Comparison of ENCODE assay signal across 1 cellular context in the genomic region with DNA sequence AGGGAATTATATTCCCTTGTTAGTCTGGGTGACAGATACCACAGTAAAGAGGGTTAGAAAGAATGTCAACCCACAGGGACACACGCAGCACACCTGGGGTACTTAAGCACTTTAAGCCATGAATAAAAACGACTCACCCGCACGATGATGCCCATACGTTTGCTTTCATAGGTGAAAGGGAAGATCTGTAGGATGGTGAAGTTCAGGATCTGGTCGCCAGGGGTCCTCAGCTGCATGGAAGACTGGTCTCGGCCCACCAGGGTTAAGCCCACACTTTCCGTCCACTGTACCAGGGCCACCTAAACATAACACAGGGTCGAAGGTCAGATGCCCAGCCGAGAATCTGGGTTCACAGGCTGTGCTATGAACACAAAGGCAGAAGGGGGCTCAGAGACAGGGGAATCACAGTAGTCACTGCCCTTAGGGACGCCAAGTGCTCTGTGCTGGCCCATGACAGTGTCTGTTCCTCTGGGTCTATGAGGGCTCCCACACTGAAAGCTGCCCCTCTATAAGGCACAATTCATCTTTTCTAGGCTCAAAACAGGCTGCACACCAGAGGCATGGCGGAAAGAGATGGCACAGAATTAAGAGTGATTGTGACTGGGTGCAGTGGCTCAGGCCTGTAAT.
TF ChIP-seq lines count a peak whose summit lies in the region.

No MANE protein-coding gene starts in this region.

TF ChIP-seq in HepG2, 621 proteins besides CTCF, POLR2A, EP300 and RAD21 (continued from another document and continues in another):
- TF ChIP-seq, protein P1, sequence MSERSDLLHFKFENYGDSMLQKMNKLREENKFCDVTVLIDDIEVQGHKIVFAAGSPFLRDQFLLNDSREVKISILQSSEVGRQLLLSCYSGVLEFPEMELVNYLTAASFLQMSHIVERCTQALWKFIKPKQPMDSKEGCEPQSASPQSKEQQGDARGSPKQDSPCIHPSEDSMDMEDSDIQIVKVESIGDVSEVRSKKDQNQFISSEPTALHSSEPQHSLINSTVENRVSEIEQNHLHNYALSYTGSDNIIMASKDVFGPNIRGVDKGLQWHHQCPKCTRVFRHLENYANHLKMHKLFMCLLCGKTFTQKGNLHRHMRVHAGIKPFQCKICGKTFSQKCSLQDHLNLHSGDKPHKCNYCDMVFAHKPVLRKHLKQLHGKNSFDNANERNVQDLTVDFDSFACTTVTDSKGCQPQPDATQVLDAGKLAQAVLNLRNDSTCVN (CRISPR knock-in tag; IDR thresholded peaks at IDR 0.05; ENCODE audit: borderline replicate concordance) = no peak
- TF ChIP-seq TCF12 (IDR thresholded peaks at IDR 0.05) (no peak), TCF12 (CRISPR knock-in tag; IDR thresholded peaks at IDR 0.05) (no peak), ZMAT3 (CRISPR knock-in tag; conservative IDR thresholded peaks at IDR 0.05) (no peak), HOXA7 (CRISPR knock-in tag; IDR thresholded peaks at IDR 0.05) (no peak), EED (CRISPR knock-in tag; IDR thresholded peaks at IDR 0.05) (peak; percentile 62; the same call in 1 of the 2 replicates), MTA1 (CRISPR knock-in tag; IDR thresholded peaks at IDR 0.05; ENCODE audit: borderline replicate concordance) (no peak), SOX13 (IDR thresholded peaks at IDR 0.05) (no peak), SOX13 (CRISPR knock-in tag; conservative IDR thresholded peaks at IDR 0.05 in 1 of 2, IDR thresholded peaks at IDR 0.05 in 1 of 2) (no peak), ZNF780A (CRISPR knock-in tag; IDR thresholded peaks at IDR 0.05) (no peak), SP1 (IDR thresholded peaks at IDR 0.05) (no peak), SP1 (CRISPR knock-in tag; IDR thresholded peaks at IDR 0.05) (no peak), GATAD2A (CRISPR knock-in tag; IDR thresholded peaks at IDR 0.05) (peak; percentile 61), PRMT3 (CRISPR knock-in tag; IDR thresholded peaks at IDR 0.05; ENCODE audit: borderline replicate concordance, low read depth) (no peak), XRCC5 (optimal IDR thresholded peaks at IDR 0.05; ENCODE audit: low read length) (peak; percentile 85), ZNF556 (CRISPR knock-in tag; IDR thresholded peaks at IDR 0.05; ENCODE audit: borderline replicate concordance) (peak; percentile 49; the same call in 1 of the 2 replicates), ZNF737 (CRISPR knock-in tag; IDR thresholded peaks at IDR 0.05; ENCODE audit: borderline replicate concordance) (no peak), NCOA1 (CRISPR knock-in tag; IDR thresholded peaks at IDR 0.05) (no peak), PPARG (CRISPR knock-in tag; conservative IDR thresholded peaks at IDR 0.05) (0 out of 2 replicates have a peak, but pooled peaks have one; percentile 30), ISX (CRISPR knock-in tag; conservative IDR thresholded peaks at IDR 0.05) (no peak), ZNF263 (CRISPR knock-in tag; IDR thresholded peaks at IDR 0.05) (no peak), PRPF4 (IDR thresholded peaks at IDR 0.05; ENCODE audit: low read depth, low read length, poor library complexity, severe bottlenecking) (peak; percentile 57), HMGA1 (CRISPR knock-in tag; conservative IDR thresholded peaks at IDR 0.05) (no peak), MAZ (IDR thresholded peaks at IDR 0.05; ENCODE audit: borderline replicate concordance, low read depth, low read length) (no peak), MAZ (CRISPR knock-in tag; IDR thresholded peaks at IDR 0.05; ENCODE audit: low read depth) (0 out of 2 replicates have a peak, but pooled peaks have one; percentile 53), ZNF83 (CRISPR knock-in tag; IDR thresholded peaks at IDR 0.05; ENCODE audit: borderline replicate concordance) (no peak), ZNF350 (CRISPR knock-in tag; IDR thresholded peaks at IDR 0.05; ENCODE audit: borderline replicate concordance, low read depth) (0 out of 2 replicates have a peak, but pooled peaks have one; percentile 55), SATB2 (CRISPR knock-in tag; IDR thresholded peaks at IDR 0.05) (no peak), KDM6A (CRISPR knock-in tag; IDR thresholded peaks at IDR 0.05; ENCODE audit: low read depth) (no peak), BHLHE40 (IDR thresholded peaks at IDR 0.05; ENCODE audit: low read length) (no peak), ZNF24 (IDR thresholded peaks at IDR 0.05) (no peak), JUN (CRISPR knock-in tag; IDR thresholded peaks at IDR 0.05) (no peak), ZNF510 (CRISPR knock-in tag; IDR thresholded peaks at IDR 0.05; ENCODE audit: low read depth) (no peak), ZNF296 (CRISPR knock-in tag; conservative IDR thresholded peaks at IDR 0.05) (no peak), JARID2 (CRISPR knock-in tag; IDR thresholded peaks at IDR 0.05; ENCODE audit: insufficient replicate concordance) (peak; percentile 61), ZNF329 (CRISPR knock-in tag; IDR thresholded peaks at IDR 0.05; ENCODE audit: low read depth) (no peak), KDM5B (CRISPR knock-in tag; IDR thresholded peaks at IDR 0.05; ENCODE audit: borderline replicate concordance) (peak; percentile 70; the same call in 1 of the 2 replicates), ZNF121 (CRISPR knock-in tag; IDR thresholded peaks at IDR 0.05) (0 out of 2 replicates have a peak, but pooled peaks have one; percentile 8), RNF2 (conservative IDR thresholded peaks at IDR 0.05; ENCODE audit: low read depth) (no peak), ELF3 (CRISPR knock-in tag; IDR thresholded peaks at IDR 0.05) (0 out of 2 replicates have a peak, but pooled peaks have one; percentile 39), ZNF713 (CRISPR knock-in tag; IDR thresholded peaks at IDR 0.05) (0 out of 2 replicates have a peak, but pooled peaks have one; percentile 43), RBAK (CRISPR knock-in tag; IDR thresholded peaks at IDR 0.05) (no peak), SRF (IDR thresholded peaks at IDR 0.05; ENCODE audit: low read depth, low read length) (no peak), MAFF (IDR thresholded peaks at IDR 0.05; ENCODE audit: low read depth, low read length) (no peak), ZNF136 (CRISPR knock-in tag; IDR thresholded peaks at IDR 0.05; ENCODE audit: low read depth) (0 out of 2 replicates have a peak, but pooled peaks have one; percentile 28), ZNF567 (CRISPR knock-in tag; IDR thresholded peaks at IDR 0.05; ENCODE audit: borderline replicate concordance) (peak; percentile 66; the same call in 1 of the 2 replicates), SIX4 (CRISPR knock-in tag; IDR thresholded peaks at IDR 0.05) (no peak)
- TF ChIP-seq, protein P2, sequence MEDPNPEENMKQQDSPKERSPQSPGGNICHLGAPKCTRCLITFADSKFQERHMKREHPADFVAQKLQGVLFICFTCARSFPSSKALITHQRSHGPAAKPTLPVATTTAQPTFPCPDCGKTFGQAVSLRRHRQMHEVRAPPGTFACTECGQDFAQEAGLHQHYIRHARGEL (CRISPR knock-in tag; IDR thresholded peaks at IDR 0.05) = no peak
- TF ChIP-seq, protein P3, sequence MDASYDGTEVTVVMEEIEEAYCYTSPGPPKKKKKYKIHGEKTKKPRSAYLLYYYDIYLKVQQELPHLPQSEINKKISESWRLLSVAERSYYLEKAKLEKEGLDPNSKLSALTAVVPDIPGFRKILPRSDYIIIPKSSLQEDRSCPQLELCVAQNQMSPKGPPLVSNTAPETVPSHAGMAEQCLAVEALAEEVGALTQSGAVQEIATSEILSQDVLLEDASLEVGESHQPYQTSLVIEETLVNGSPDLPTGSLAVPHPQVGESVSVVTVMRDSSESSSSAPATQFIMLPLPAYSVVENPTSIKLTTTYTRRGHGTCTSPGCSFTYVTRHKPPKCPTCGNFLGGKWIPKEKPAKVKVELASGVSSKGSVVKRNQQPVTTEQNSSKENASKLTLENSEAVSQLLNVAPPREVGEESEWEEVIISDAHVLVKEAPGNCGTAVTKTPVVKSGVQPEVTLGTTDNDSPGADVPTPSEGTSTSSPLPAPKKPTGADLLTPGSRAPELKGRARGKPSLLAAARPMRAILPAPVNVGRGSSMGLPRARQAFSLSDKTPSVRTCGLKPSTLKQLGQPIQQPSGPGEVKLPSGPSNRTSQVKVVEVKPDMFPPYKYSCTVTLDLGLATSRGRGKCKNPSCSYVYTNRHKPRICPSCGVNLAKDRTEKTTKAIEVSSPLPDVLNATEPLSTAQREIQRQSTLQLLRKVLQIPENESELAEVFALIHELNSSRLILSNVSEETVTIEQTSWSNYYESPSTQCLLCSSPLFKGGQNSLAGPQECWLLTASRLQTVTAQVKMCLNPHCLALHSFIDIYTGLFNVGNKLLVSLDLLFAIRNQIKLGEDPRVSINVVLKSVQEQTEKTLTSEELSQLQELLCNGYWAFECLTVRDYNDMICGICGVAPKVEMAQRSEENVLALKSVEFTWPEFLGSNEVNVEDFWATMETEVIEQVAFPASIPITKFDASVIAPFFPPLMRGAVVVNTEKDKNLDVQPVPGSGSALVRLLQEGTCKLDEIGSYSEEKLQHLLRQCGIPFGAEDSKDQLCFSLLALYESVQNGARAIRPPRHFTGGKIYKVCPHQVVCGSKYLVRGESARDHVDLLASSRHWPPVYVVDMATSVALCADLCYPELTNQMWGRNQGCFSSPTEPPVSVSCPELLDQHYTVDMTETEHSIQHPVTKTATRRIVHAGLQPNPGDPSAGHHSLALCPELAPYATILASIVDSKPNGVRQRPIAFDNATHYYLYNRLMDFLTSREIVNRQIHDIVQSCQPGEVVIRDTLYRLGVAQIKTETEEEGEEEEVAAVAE (CRISPR knock-in tag; IDR thresholded peaks at IDR 0.05; ENCODE audit: borderline replicate concordance) = peak; percentile 45; the same call in 1 of the 2 replicates
- TF ChIP-seq, protein P4, sequence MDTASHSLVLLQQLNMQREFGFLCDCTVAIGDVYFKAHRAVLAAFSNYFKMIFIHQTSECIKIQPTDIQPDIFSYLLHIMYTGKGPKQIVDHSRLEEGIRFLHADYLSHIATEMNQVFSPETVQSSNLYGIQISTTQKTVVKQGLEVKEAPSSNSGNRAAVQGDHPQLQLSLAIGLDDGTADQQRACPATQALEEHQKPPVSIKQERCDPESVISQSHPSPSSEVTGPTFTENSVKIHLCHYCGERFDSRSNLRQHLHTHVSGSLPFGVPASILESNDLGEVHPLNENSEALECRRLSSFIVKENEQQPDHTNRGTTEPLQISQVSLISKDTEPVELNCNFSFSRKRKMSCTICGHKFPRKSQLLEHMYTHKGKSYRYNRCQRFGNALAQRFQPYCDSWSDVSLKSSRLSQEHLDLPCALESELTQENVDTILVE (CRISPR knock-in tag; IDR thresholded peaks at IDR 0.05) = 0 out of 2 replicates have a peak, but pooled peaks have one; percentile 48
- TF ChIP-seq, protein P5, sequence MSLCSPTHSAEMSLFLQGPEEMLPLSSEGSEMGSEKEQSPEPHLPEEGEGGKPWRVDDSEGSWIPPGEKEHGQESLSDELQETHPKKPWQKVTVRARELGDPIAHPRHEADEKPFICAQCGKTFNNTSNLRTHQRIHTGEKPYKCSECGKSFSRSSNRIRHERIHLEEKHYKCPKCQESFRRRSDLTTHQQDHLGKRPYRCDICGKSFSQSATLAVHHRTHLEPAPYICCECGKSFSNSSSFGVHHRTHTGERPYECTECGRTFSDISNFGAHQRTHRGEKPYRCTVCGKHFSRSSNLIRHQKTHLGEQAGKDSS (CRISPR knock-in tag; IDR thresholded peaks at IDR 0.05; ENCODE audit: borderline replicate concordance, low read depth) = peak; percentile 77; the same call in 1 of the 2 replicates
- TF ChIP-seq, protein P6, sequence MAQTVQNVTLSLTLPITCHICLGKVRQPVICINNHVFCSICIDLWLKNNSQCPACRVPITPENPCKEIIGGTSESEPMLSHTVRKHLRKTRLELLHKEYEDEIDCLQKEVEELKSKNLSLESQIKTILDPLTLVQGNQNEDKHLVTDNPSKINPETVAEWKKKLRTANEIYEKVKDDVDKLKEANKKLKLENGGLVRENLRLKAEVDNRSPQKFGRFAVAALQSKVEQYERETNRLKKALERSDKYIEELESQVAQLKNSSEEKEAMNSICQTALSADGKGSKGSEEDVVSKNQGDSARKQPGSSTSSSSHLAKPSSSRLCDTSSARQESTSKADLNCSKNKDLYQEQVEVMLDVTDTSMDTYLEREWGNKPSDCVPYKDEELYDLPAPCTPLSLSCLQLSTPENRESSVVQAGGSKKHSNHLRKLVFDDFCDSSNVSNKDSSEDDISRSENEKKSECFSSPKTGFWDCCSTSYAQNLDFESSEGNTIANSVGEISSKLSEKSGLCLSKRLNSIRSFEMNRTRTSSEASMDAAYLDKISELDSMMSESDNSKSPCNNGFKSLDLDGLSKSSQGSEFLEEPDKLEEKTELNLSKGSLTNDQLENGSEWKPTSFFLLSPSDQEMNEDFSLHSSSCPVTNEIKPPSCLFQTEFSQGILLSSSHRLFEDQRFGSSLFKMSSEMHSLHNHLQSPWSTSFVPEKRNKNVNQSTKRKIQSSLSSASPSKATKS (CRISPR knock-in tag; IDR thresholded peaks at IDR 0.05) = no peak
- TF ChIP-seq, protein P7, sequence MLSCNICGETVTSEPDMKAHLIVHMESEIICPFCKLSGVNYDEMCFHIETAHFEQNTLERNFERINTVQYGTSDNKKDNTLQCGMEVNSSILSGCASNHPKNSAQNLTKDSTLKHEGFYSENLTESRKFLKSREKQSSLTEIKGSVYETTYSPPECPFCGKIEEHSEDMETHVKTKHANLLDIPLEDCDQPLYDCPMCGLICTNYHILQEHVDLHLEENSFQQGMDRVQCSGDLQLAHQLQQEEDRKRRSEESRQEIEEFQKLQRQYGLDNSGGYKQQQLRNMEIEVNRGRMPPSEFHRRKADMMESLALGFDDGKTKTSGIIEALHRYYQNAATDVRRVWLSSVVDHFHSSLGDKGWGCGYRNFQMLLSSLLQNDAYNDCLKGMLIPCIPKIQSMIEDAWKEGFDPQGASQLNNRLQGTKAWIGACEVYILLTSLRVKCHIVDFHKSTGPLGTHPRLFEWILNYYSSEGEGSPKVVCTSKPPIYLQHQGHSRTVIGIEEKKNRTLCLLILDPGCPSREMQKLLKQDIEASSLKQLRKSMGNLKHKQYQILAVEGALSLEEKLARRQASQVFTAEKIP (CRISPR knock-in tag; IDR thresholded peaks at IDR 0.05; ENCODE audit: borderline replicate concordance) = no peak
- TF ChIP-seq, protein P8, sequence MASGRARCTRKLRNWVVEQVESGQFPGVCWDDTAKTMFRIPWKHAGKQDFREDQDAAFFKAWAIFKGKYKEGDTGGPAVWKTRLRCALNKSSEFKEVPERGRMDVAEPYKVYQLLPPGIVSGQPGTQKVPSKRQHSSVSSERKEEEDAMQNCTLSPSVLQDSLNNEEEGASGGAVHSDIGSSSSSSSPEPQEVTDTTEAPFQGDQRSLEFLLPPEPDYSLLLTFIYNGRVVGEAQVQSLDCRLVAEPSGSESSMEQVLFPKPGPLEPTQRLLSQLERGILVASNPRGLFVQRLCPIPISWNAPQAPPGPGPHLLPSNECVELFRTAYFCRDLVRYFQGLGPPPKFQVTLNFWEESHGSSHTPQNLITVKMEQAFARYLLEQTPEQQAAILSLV (CRISPR knock-in tag; IDR thresholded peaks at IDR 0.05; ENCODE audit: borderline replicate concordance) = no peak; the same call in 1 of the 2 replicates
- TF ChIP-seq, protein P9, sequence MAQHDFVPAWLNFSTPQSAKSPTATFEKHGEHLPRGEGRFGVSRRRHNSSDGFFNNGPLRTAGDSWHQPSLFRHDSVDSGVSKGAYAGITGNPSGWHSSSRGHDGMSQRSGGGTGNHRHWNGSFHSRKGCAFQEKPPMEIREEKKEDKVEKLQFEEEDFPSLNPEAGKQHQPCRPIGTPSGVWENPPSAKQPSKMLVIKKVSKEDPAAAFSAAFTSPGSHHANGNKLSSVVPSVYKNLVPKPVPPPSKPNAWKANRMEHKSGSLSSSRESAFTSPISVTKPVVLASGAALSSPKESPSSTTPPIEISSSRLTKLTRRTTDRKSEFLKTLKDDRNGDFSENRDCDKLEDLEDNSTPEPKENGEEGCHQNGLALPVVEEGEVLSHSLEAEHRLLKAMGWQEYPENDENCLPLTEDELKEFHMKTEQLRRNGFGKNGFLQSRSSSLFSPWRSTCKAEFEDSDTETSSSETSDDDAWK (CRISPR knock-in tag; IDR thresholded peaks at IDR 0.05) = no peak
